ENCODE assay signal across 29 cellular contexts in the genomic region with DNA sequence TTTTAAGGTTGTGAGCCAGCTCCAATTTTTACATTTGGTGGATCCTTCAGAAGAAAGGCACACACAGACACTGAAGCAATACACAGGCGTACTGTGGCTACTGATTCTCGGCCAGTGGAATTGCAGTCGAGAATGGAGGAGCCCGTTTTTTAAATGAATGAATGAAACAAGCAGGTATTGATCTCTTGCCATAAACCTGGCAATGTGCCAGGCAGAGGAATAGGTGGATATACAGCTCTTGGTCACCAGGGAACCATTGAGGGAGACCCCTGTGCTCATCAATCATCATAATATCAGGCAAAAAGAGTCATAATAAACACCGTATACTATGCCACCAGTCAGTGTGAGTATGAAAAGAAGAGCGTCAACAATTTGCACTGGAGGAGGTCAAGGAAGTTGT.
"Had no signal": no experiment of that assay in that cellular context is flagged by ENCODE, and none has a peak within 500 bp of the region (broad histone marks: within the 10 kb centered on the region; RNA-seq: fewer than 3 reads in every experiment).

No MANE protein-coding gene starts in this region.

- H3K27me3 ChIP-seq: brain microvascular endothelial cell, esophagus muscularis mucosa, foreskin keratinocyte had no signal

- H3K4me3 ChIP-seq: esophagus muscularis mucosa, gastrocnemius medialis, heart left ventricle had no signal

- ATAC-seq: activated CD4-positive, CD25-positive, alpha-beta regulatory T cell treated with anti-CD3 and anti-CD28 coated beads, Interleukin-2, amount 50 U/mL, for 24 hours; activated CD8-positive, alpha-beta T cell treated with anti-CD3 and anti-CD28 coated beads for 36 hours; activated T-cell treated with anti-CD3 and anti-CD28 coated beads, Interleukin-2, amount 50 U/mL, for 4 hours; activated T-helper 17 cell treated with anti-CD3 and anti-CD28 coated beads, Interleukin-2, amount 50 U/mL, for 72 hours; effector memory CD8-positive, alpha-beta T cell; foreskin keratinocyte; gastrocnemius medialis; heart left ventricle; T-helper 17 cell had no signal

- H3K4me1 ChIP-seq: foreskin keratinocyte, gastrocnemius medialis, heart left ventricle had no signal

- DNase-seq: activated B cell treated with CpG ODN at 0.5 μM for 24 hours; activated CD4-positive, alpha-beta T cell treated with anti-CD3 and anti-CD28 coated beads for 48 hours; activated CD4-positive, alpha-beta T cell treated with anti-CD3 and anti-CD28 coated beads, Interleukin-2, amount 50 U/mL, for 1 hour; activated CD4-positive, alpha-beta T cell treated with anti-CD3 and anti-CD28 coated beads, Interleukin-2, amount 50 U/mL, for 48 hours; activated CD8-positive, alpha-beta memory T cell treated with anti-CD3 and anti-CD28 coated beads for 24 hours; activated CD8-positive, alpha-beta T cell treated with anti-CD3 and anti-CD28 coated beads for 36 hours; activated effector memory CD4-positive, alpha-beta T cell treated with Interleukin-2 at 50 U/mL for 16 hours; activated gamma-delta T cell treated with Interleukin-2 at 50 U/mL for 16 hours; activated naive CD4-positive, alpha-beta T cell treated with anti-CD3 and anti-CD28 coated beads, Interleukin-2, amount 50 U/mL, for 16 hours; activated naive CD4-positive, alpha-beta T cell treated with Interleukin-2 at 50 U/mL for 16 hours; activated T-cell treated with anti-CD3 and anti-CD28 coated beads, Interleukin-2, amount 50 U/mL, for 4 hours; amniotic stem cell; anterior cingulate cortex; brain microvascular endothelial cell; cortex of kidney; effector CD4-positive, alpha-beta T cell; effector memory CD8-positive, alpha-beta T cell; foreskin keratinocyte; gastrocnemius medialis; glutamatergic neuron; heart left ventricle; T-helper 17 cell; T1000; WERI-Rb-1 had no signal

- H3K36me3 ChIP-seq: brain microvascular endothelial cell, esophagus muscularis mucosa, gastrocnemius medialis, heart left ventricle, WERI-Rb-1 had no signal

- H3K9me3 ChIP-seq: gastrocnemius medialis had no signal

- H3K27ac ChIP-seq: brain microvascular endothelial cell, foreskin keratinocyte, gastrocnemius medialis, WERI-Rb-1 had no signal

- FAIRE-seq: astrocyte, bronchial epithelial cell had no signal
